21 cellular contexts compared by ENCODE assay signal in the genomic region with DNA sequence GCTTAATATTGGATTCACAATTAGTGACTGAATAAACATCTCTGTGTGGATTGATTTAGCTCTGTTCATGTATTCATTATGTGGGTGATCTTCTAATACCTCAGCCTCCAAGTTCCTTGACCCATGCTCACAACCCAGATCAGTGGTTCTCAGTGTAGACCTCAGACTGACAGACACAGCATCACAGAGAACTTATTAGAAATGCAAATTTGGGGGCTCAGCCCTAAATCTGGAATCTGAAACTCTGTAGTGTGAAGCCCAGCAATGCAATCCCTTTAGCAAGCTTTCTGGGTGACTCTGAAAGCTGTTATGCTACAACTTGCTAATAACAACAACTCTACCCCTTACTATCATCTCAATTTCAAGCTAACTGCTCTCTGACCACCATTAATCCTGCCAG.
DNase-seq lines count a peak whose midpoint lies in the region; ATAC-seq lines count a peak whose summit lies in the region.
"Had no signal": no experiment of that assay in that cellular context is flagged by ENCODE, and none has a peak within 500 bp of the region (broad histone marks: within the 10 kb centered on the region; RNA-seq: fewer than 3 reads in every experiment).

No MANE protein-coding gene starts in this region.

- H3K9me3 Mint-ChIP-seq in stimulated activated memory B cell treated with anti-CD40 and anti-IgM and Interleukin-4, amounts not matched to agents 10 μg/mL and 1 μg/mL and 100 μg/mL, for 72 hours = no peaks in the 10 kb centered on the region
- H3K9me3 Mint-ChIP-seq: activated CD4-positive, alpha-beta memory T cell treated with anti-CD3 and anti-CD28 coated beads, Interleukin-2, amount 10 ng/mL, durations not matched to agents 7 days and 5 days; nephron; stimulated activated effector memory CD8-positive, alpha-beta T cell treated with anti-CD3 and anti-CD28 coated beads, Interleukin-12 subunit alpha, Interleukin-12 subunit beta, amount 100 ng/mL, for 72 hours had no signal

- no peak overlapping the region for H3K27ac Mint-ChIP-seq in stimulated activated memory B cell treated with anti-CD40 and anti-IgM and Interleukin-4, amounts not matched to agents 10 μg/mL and 1 μg/mL and 100 μg/mL, for 72 hours
- H3K27ac Mint-ChIP-seq: activated CD4-positive, alpha-beta memory T cell treated with anti-CD3 and anti-CD28 coated beads, Interleukin-2, amount 10 ng/mL, durations not matched to agents 7 days and 5 days; immature natural killer cell; nephron; stimulated activated effector memory CD8-positive, alpha-beta T cell treated with anti-CD3 and anti-CD28 coated beads, Interleukin-12 subunit alpha, Interleukin-12 subunit beta, amount 100 ng/mL, for 72 hours had no signal

- H3K4me1 Mint-ChIP-seq in stimulated activated memory B cell treated with anti-CD40 and anti-IgM and Interleukin-4, amounts not matched to agents 10 μg/mL and 1 μg/mL and 100 μg/mL, for 72 hours = no peaks in the 10 kb centered on the region
- H3K4me1 Mint-ChIP-seq: activated CD4-positive, alpha-beta memory T cell treated with anti-CD3 and anti-CD28 coated beads, Interleukin-2, amount 10 ng/mL, durations not matched to agents 7 days and 5 days; immature natural killer cell; nephron; stimulated activated effector memory CD8-positive, alpha-beta T cell treated with anti-CD3 and anti-CD28 coated beads, Interleukin-12 subunit alpha, Interleukin-12 subunit beta, amount 100 ng/mL, for 72 hours had no signal

- H3K4me3 Mint-ChIP-seq in stimulated activated memory B cell treated with anti-CD40 and anti-IgM and Interleukin-4, amounts not matched to agents 10 μg/mL and 1 μg/mL and 100 μg/mL, for 72 hours = no peak overlapping the region
- H3K4me3 Mint-ChIP-seq: activated CD4-positive, alpha-beta memory T cell treated with anti-CD3 and anti-CD28 coated beads, Interleukin-2, amount 10 ng/mL, durations not matched to agents 7 days and 5 days; immature natural killer cell; nephron; stimulated activated effector memory CD8-positive, alpha-beta T cell treated with anti-CD3 and anti-CD28 coated beads, Interleukin-12 subunit alpha, Interleukin-12 subunit beta, amount 100 ng/mL, for 72 hours had no signal

- H3K27ac ChIP-seq in right cardiac atrium (ENCODE audit: low read length) = no peak overlapping the region
- H3K27ac ChIP-seq: breast epithelium, psoas muscle, transverse colon had no signal

- H3K4me1 ChIP-seq in right cardiac atrium (ENCODE audit: control insufficient read depth, insufficient read depth, low read length) = no peaks in the 10 kb centered on the region
- H3K4me1 ChIP-seq: BE2C, breast epithelium, psoas muscle, transverse colon had no signal

- intact Hi-C loops in right cardiac atrium (cut with DNase I) = no loop called here

- DNase-seq in NCI-H2029 treated with DMSO at 0.1 percent for 48 hours (lab: John Stamatoyannopoulos, UW) (no peak), right cardiac atrium (no peak), cortex of kidney (lab: John Stamatoyannopoulos, UW) (no peak)
- DNase-seq: activated CD4-positive, alpha-beta memory T cell treated with anti-CD3 and anti-CD28 coated beads, Interleukin-2, amount 10 ng/mL, durations not matched to agents 7 days and 5 days; activated T-cell treated with anti-CD3 and anti-CD28 coated beads, Interleukin-2, amount 50 U/mL, for 48 hours; BE2C; GDM1; immature natural killer cell; mammary epithelial cell; NCI-H1105; NCI-H2171 treated with DMSO at 0.1 percent for 48 hours; psoas muscle; transverse colon had no signal

- no peaks in the 10 kb centered on the region for H3K9me3 ChIP-seq in right cardiac atrium (ENCODE audit: control insufficient read depth, low read length)
- H3K9me3 ChIP-seq: BE2C, breast epithelium, psoas muscle, transverse colon had no signal

- no peak overlapping the region for H3K4me3 ChIP-seq in right cardiac atrium (ENCODE audit: low read length)
- H3K4me3 ChIP-seq: breast epithelium, psoas muscle, transverse colon had no signal

- peaks cover 7% of the 10 kb centered on the region for H3K27me3 Mint-ChIP-seq in stimulated activated memory B cell treated with anti-CD40 and anti-IgM and Interleukin-4, amounts not matched to agents 10 μg/mL and 1 μg/mL and 100 μg/mL, for 72 hours

- ATAC-seq in GM19328 (IDR thresholded peaks at IDR 0.05; ENCODE audit: unreplicated experiment) (peak; percentile 92), GM21576 (IDR thresholded peaks at IDR 0.05; ENCODE audit: unreplicated experiment) (peak; percentile 74), HG03039 (IDR thresholded peaks at IDR 0.05; ENCODE audit: unreplicated experiment) (peak; percentile 95), right cardiac atrium (no peak)
- peak; percentile 42 for ATAC-seq in stimulated activated memory B cell treated with anti-CD40 and anti-IgM and Interleukin-4, amounts not matched to agents 10 μg/mL and 1 μg/mL and 100 μg/mL, for 72 hours
- ATAC-seq: esophagus mucosa; psoas muscle; stimulated activated effector memory CD8-positive, alpha-beta T cell treated with anti-CD3 and anti-CD28 coated beads, Interleukin-12 subunit alpha, Interleukin-12 subunit beta, amount 100 ng/mL, for 72 hours had no signal

- no peaks in the 10 kb centered on the region for H3K36me3 Mint-ChIP-seq in stimulated activated memory B cell treated with anti-CD40 and anti-IgM and Interleukin-4, amounts not matched to agents 10 μg/mL and 1 μg/mL and 100 μg/mL, for 72 hours
- H3K36me3 Mint-ChIP-seq: immature natural killer cell; stimulated activated effector memory CD8-positive, alpha-beta T cell treated with anti-CD3 and anti-CD28 coated beads, Interleukin-12 subunit alpha, Interleukin-12 subunit beta, amount 100 ng/mL, for 72 hours had no signal

- no peaks in the 10 kb centered on the region for H3K27me3 ChIP-seq in right cardiac atrium (ENCODE audit: control insufficient read depth, insufficient read depth)
- H3K27me3 ChIP-seq: BE2C, breast epithelium, transverse colon had no signal

Comparison
In these comparisons a context has a peak if more than half of its experiments do, and no peak if none do; other contexts are left out.
1. ATAC-seq: peak in GM19328 (single experiment), GM21576 (single experiment), HG03039 (single experiment) and stimulated activated memory B cell treated with anti-CD40 and anti-IgM and Interleukin-4, amounts not matched to agents 10 μg/mL and 1 μg/mL and 100 μg/mL, for 72 hours (single experiment); none in right cardiac atrium (0 of 2).